ENCODE assay signal across 10 cellular contexts in genomic region chr21:15229390-15229789, GRCh38.
"Had no signal": no experiment of that assay in that cellular context is flagged by ENCODE, and none has a peak within 500 bp of the region (broad histone marks: within the 10 kb centered on the region; RNA-seq: fewer than 3 reads in every experiment).

No MANE protein-coding gene starts in this region.

- H3K9me3 ChIP-seq: HAP-1 had no signal

- H2AFZ ChIP-seq: GM23248 had no signal

- H3K27ac Mint-ChIP-seq: HFFc6 had no signal

- ATAC-seq: HCT116, K562 had no signal

- H3K9me3 Mint-ChIP-seq: HFFc6 had no signal

- H3K9ac ChIP-seq: GM23248 had no signal

- DNase-seq: GM23248, GOT3, H7, HFFc6, IMR-90, KG1 had no signal

- H3K27ac ChIP-seq: GM23248, HL-60 had no signal

- H3K36me3 ChIP-seq: HAP-1 had no signal

- H3K4me1 ChIP-seq: HAP-1 had no signal

- FAIRE-seq: K562 had no signal

- H3K4me3 Mint-ChIP-seq: HFFc6 had no signal

- H3K4me3 ChIP-seq: GM23248, HAP-1, K562 had no signal
